Comparison of ENCODE assay signal across 19 cellular contexts in genomic region chr5:76169536-76169935, GRCh38.
DNase-seq lines count a peak whose midpoint lies in the region; FAIRE-seq and TF ChIP-seq lines count a peak whose summit lies in the region.
"Had no signal": no experiment of that assay in that cellular context is flagged by ENCODE, and none has a peak within 500 bp of the region (broad histone marks: within the 10 kb centered on the region; RNA-seq: fewer than 3 reads in every experiment).

No MANE protein-coding gene starts in this region.

- TF ChIP-seq CTCF in D721Med (IDR thresholded peaks at IDR 0.05; ENCODE audit: insufficient read depth, missing control alignments) (no peak), esophagus muscularis mucosa (IDR thresholded peaks at IDR 0.05) (no peak), A673 (conservative IDR thresholded peaks at IDR 0.05; ENCODE audit: low read depth, low read length) (no peak)

- H3K4me3 ChIP-seq in esophagus muscularis mucosa (no peak overlapping the region), A673 (ENCODE audit: low read depth, low read length, poor library complexity, severe bottlenecking) (no peak overlapping the region)
- H3K4me3 ChIP-seq: BLaER1, GM12878 had no signal

- 84% methylated on average over 4 of the region's 4 CpGs for WGBS in esophagus muscularis mucosa

- peak; percentile 96 for FAIRE-seq in D721Med (lab: Jason Lieb, UNC)
- FAIRE-seq: GM12878, HepG2 had no signal

- TF ChIP-seq EP300 in esophagus muscularis mucosa (IDR thresholded peaks at IDR 0.05) = no peak

- H3K4me1 ChIP-seq in esophagus muscularis mucosa = no peaks in the 10 kb centered on the region
- no peaks in the 10 kb centered on the region for H3K4me1 ChIP-seq in A673 (ENCODE audit: insufficient read depth, low read length, poor library complexity, severe bottlenecking)
- H3K4me1 ChIP-seq: BLaER1 had no signal

- no peaks in the 10 kb centered on the region for H3K9me3 ChIP-seq in esophagus muscularis mucosa
- H3K9me3 ChIP-seq in A673 (ENCODE audit: low read depth, low read length, poor library complexity, severe bottlenecking) = no peaks in the 10 kb centered on the region
- H3K9me3 ChIP-seq: BLaER1 had no signal

- DNase-seq in D721Med (ENCODE audit: insufficient read length, low spot score) = peak; percentile 51
- peak; percentile 97 for DNase-seq in NCI-H82 treated with DMSO at 0.1 percent for 48 hours (lab: John Stamatoyannopoulos, UW; ENCODE audit: unreplicated experiment)
- DNase-seq in esophagus muscularis mucosa (ENCODE audit: extremely low spot score) = peak; percentile 53
- DNase-seq in retina = peak; percentile 76
- DNase-seq in A673 (ENCODE audit: low spot score) = no peak
- DNase-seq in dermis blood vessel endothelial cell = no peak
- no peak for DNase-seq in NCI-H1048 (lab: John Stamatoyannopoulos, UW)
- DNase-seq: AML-193; CD4-positive, alpha-beta memory T cell; DMS 273 treated with DMSO at 0.1 percent for 48 hours; DMS53; DND-41; EL; GOT3; H7; HFFc6 had no signal

- POLR2A ChIA-PET in A673 (lab: Charles Lee; ENCODE audit: low non-redundant PET) = interaction anchor here (0.6 kb wide), 1 partner anchor 24 kb away, joined by 4 read pairs; no protein-coding TSS in a partner anchor

- H3K27me3 ChIP-seq in esophagus muscularis mucosa (no peaks in the 10 kb centered on the region), A673 (replicated peaks; ENCODE audit: insufficient read depth, low read depth, low read length, poor library complexity) (peaks cover 9% of the 10 kb centered on the region)
- H3K27me3 ChIP-seq: BLaER1 had no signal

- CTCF ChIA-PET in A673 (lab: Charles Lee) = no interaction called here

- H3K36me3 ChIP-seq in esophagus muscularis mucosa = no peaks in the 10 kb centered on the region
- H3K36me3 ChIP-seq in A673 (ENCODE audit: insufficient read depth, low read length, poor library complexity, severe bottlenecking) = no peaks in the 10 kb centered on the region
- H3K36me3 ChIP-seq: BLaER1 had no signal

- intact Hi-C loops in esophagus muscularis mucosa (cut with DNase I) (no loop called here), A673 (cut with micrococcal nuclease; ENCODE audit: unreplicated experiment) (loop anchor here (10.0 kb wide), 1 partner anchor 425 kb away; no protein-coding TSS in a partner anchor)

- H3K27ac ChIP-seq in esophagus muscularis mucosa (replicated peaks in 1 of 4) (no peak overlapping the region), A673 (ENCODE audit: low read depth, low read length, poor library complexity, severe bottlenecking) (no peak overlapping the region)
- H3K27ac ChIP-seq: BLaER1 had no signal

- no TSS peak for BruUV-seq in A673 (replicated peaks; lab: Mats Ljungman, UMichigan)

- no peak for TF ChIP-seq POLR2A in esophagus muscularis mucosa (IDR thresholded peaks at IDR 0.05; ENCODE audit: low read depth)

Comparison
In these comparisons a context has a peak if more than half of its experiments do, and no peak if none do; other contexts are left out.
1. DNase-seq: peak in D721Med (single experiment), NCI-H82 treated with DMSO at 0.1 percent for 48 hours (single experiment), esophagus muscularis mucosa (single experiment) and retina (single experiment); none in A673 (single experiment), dermis blood vessel endothelial cell (single experiment) and NCI-H1048 (single experiment).